17 cellular contexts compared by ENCODE assay signal in the genomic region with DNA sequence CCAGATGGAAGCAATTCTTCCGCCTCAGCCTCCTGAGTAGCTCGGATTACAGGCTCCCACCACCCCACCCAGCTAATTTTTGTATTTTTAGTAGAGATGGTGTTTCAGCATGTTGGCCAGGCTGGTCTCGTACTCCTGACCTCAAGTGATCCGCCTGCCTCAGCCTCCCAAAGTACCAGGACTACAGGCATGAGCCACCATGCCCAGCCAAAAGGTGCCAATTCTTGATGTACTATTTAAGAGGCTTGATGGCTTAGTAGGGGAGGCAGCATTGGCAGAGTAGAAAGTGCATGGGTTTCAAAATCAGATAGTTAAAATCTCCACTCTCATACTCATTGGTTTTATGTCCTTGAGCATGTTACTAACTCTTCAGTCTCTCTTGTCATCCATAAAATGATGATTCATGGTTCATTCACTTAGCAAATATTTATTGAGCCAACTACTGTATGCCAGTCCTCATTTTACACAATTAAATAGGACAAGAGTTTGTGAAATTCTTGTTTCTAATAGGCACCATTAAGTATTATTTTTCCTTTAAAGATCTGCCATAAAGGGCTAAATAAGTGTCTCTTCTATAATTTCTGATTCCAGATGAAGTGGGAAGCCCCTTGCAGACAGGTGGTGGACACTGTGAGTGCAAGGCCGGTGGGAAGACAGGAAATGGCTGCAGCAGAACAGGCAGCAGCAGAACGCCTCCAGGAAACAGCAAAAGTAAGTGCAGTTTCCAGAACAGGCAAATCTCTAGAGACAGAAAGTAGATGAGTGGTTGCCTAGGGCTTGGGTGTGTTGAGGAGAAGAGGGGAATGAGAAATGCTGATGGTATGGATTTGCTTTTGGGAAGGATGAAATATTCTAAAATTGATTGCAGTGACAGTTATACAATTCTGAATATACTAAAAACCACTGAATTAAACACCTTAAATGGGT.
DNase-seq lines count a peak whose midpoint lies in the region; ATAC-seq and TF ChIP-seq lines count a peak whose summit lies in the region.
"Had no signal": no experiment of that assay in that cellular context is flagged by ENCODE, and none has a peak within 500 bp of the region (broad histone marks: within the 10 kb centered on the region; RNA-seq: fewer than 3 reads in every experiment).

No MANE protein-coding gene starts in this region.

- TF ChIP-seq CTCF in fibroblast of mammary gland (conservative IDR thresholded peaks at IDR 0.05; ENCODE audit: control insufficient read depth, insufficient read depth, low read depth, low read length) = no peak

- no peak for ATAC-seq in GM21515 (IDR thresholded peaks at IDR 0.05; ENCODE audit: unreplicated experiment)
- ATAC-seq: activated naive CD8-positive, alpha-beta T cell treated with anti-CD3 and anti-CD28 coated beads, Interleukin-2, amount 50 U/mL, for 24 hours; left lobe of liver had no signal

- H3K27ac Mint-ChIP-seq in activated naive CD4-positive, alpha-beta T cell treated with anti-CD3 and anti-CD28 coated beads, Interleukin-2, amount 50 U/mL, for 24 hours = peak overlapping the region; percentile 23
- H3K27ac Mint-ChIP-seq: activated naive CD8-positive, alpha-beta T cell treated with anti-CD3 and anti-CD28 coated beads, Interleukin-2, amount 50 U/mL, for 24 hours had no signal

- no peaks in the 10 kb centered on the region for H3K27me3 Mint-ChIP-seq in activated naive CD4-positive, alpha-beta T cell treated with anti-CD3 and anti-CD28 coated beads, Interleukin-2, amount 50 U/mL, for 24 hours
- H3K27me3 Mint-ChIP-seq: activated naive CD8-positive, alpha-beta T cell treated with anti-CD3 and anti-CD28 coated beads, Interleukin-2, amount 50 U/mL, for 24 hours had no signal

- H3K9me3 Mint-ChIP-seq in activated naive CD4-positive, alpha-beta T cell treated with anti-CD3 and anti-CD28 coated beads, Interleukin-2, amount 50 U/mL, for 24 hours = no peaks in the 10 kb centered on the region
- H3K9me3 Mint-ChIP-seq: activated naive CD8-positive, alpha-beta T cell treated with anti-CD3 and anti-CD28 coated beads, Interleukin-2, amount 50 U/mL, for 24 hours; H9; neural crest cell had no signal

- no peak overlapping the region for H3K4me3 ChIP-seq in SK-N-MC
- H3K4me3 ChIP-seq in fibroblast of mammary gland (ENCODE audit: control insufficient read depth, low read depth, low read length) = no peak overlapping the region
- H3K4me3 ChIP-seq: tibial nerve had no signal

- H3K9ac ChIP-seq in SK-N-MC (ENCODE audit: insufficient read length) = no peak overlapping the region

- peaks cover 10% of the 10 kb centered on the region for H3K4me1 Mint-ChIP-seq in activated naive CD4-positive, alpha-beta T cell treated with anti-CD3 and anti-CD28 coated beads, Interleukin-2, amount 50 U/mL, for 24 hours
- H3K4me1 Mint-ChIP-seq: H9, neural crest cell had no signal

- DNase-seq in activated naive CD4-positive, alpha-beta T cell (lab: John Stamatoyannopoulos, UW) = no peak
- DNase-seq in SK-N-MC (ENCODE audit: low read depth, low spot score) = no peak
- peak; percentile 67 for DNase-seq in fibroblast of mammary gland (ENCODE audit: low read depth)
- DNase-seq in stromal cell of bone marrow (ENCODE audit: low read depth) = peak; percentile 64
- DNase-seq in activated CD4-positive, CD25-positive, alpha-beta regulatory T cell (lab: John Stamatoyannopoulos, UW) = no peak
- DNase-seq in DMS153 (lab: John Stamatoyannopoulos, UW) = no peak
- DNase-seq: activated CD8-positive, alpha-beta memory T cell treated with anti-CD3 and anti-CD28 coated beads, Interleukin-2, amount 50 U/mL, for 4 hours; activated naive CD8-positive, alpha-beta T cell treated with anti-CD3 and anti-CD28 coated beads, Interleukin-2, amount 50 U/mL, for 24 hours; DND-41; H9; NCI-H524 treated with DMSO at 0.1 percent for 48 hours; SIG-M5 had no signal

- peaks cover 44% of the 10 kb centered on the region for H3K36me3 ChIP-seq in SK-N-MC (ENCODE audit: insufficient read depth, low read length)

- H3K27ac ChIP-seq in SK-N-MC = peak overlapping the region; percentile 77; the same call in 1 of the 2 replicates
- H3K27ac ChIP-seq: tibial nerve had no signal

- no peak overlapping the region for H3K4me3 Mint-ChIP-seq in activated naive CD4-positive, alpha-beta T cell treated with anti-CD3 and anti-CD28 coated beads, Interleukin-2, amount 50 U/mL, for 24 hours
- H3K4me3 Mint-ChIP-seq: activated naive CD8-positive, alpha-beta T cell treated with anti-CD3 and anti-CD28 coated beads, Interleukin-2, amount 50 U/mL, for 24 hours; H9; neural crest cell had no signal

- peaks cover 19% of the 10 kb centered on the region for H3K36me3 Mint-ChIP-seq in activated naive CD4-positive, alpha-beta T cell treated with anti-CD3 and anti-CD28 coated beads, Interleukin-2, amount 50 U/mL, for 24 hours

- H3K9me3 ChIP-seq in SK-N-MC (ENCODE audit: low read depth, low read length) = no peaks in the 10 kb centered on the region
- H3K9me3 ChIP-seq: tibial nerve had no signal

Comparison
In these comparisons a context has a peak if more than half of its experiments do, and no peak if none do; other contexts are left out.
1. DNase-seq: peak in fibroblast of mammary gland (single experiment) and stromal cell of bone marrow (single experiment); none in activated naive CD4-positive, alpha-beta T cell (0 of 4), SK-N-MC (single experiment), activated CD4-positive, CD25-positive, alpha-beta regulatory T cell (0 of 4) and DMS153 (single experiment).